ENCODE assay signal across 29 cellular contexts in the genomic region with DNA sequence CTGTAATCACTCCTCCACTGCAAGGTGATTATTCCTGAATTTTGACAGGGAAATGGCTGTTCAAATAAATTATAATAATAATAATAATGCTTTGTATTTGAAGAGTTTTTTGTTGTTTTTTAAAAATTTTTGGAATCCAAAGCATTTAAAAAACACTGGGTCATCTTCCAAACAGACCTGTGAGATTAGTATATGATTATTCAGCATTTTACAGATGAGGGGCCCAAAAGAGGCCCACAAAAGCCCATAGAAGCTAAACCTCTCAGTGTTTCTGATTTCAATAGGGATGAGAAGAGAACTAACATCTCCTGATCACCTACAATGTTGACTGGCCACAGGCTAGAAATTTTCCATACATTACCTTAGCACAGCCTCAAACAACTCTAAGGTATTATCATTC.
"Had no signal": no experiment of that assay in that cellular context is flagged by ENCODE, and none has a peak within 500 bp of the region (broad histone marks: within the 10 kb centered on the region; RNA-seq: fewer than 3 reads in every experiment).

No MANE protein-coding gene starts in this region.

- H3K4me3 ChIP-seq: adrenal gland, body of pancreas, colonic mucosa had no signal

- H3K9me3 ChIP-seq: adrenal gland, body of pancreas, colonic mucosa had no signal

- DNase-seq: activated CD4-positive, alpha-beta memory T cell treated with anti-CD3 and anti-CD28 coated beads, Interleukin-2, amount 10 ng/mL, durations not matched to agents 7 days and 5 days; activated CD4-positive, alpha-beta T cell treated with anti-CD3 and anti-CD28 coated beads for 36 hours; activated CD4-positive, alpha-beta T cell treated with anti-CD3 and anti-CD28 coated beads, Interleukin-2, amount 10 ng/mL, durations not matched to agents 7 days and 5 days; activated CD4-positive, alpha-beta T cell treated with anti-CD3 and anti-CD28 coated beads, Interleukin-2, amount 50 U/mL, for 4 hours; activated CD4-positive, CD25-positive, alpha-beta regulatory T cell; activated CD4-positive, CD25-positive, alpha-beta regulatory T cell treated with anti-CD3 and anti-CD28 coated beads, Interleukin-2, amount 50 U/mL, for 72 hours; activated CD8-positive, alpha-beta memory T cell treated with anti-CD3 and anti-CD28 coated beads, Interleukin-2, amount 10 ng/mL, durations not matched to agents 7 days and 5 days; activated CD8-positive, alpha-beta memory T cell treated with anti-CD3 and anti-CD28 coated beads, Interleukin-2, amount 50 U/mL, for 4 hours; activated effector memory CD4-positive, alpha-beta T cell treated with Interleukin-2 at 50 U/mL for 16 hours; activated gamma-delta T cell treated with Interleukin-2 at 50 U/mL for 16 hours; activated naive CD4-positive, alpha-beta T cell treated with Interleukin-2 at 50 U/mL for 16 hours; activated T-cell treated with anti-CD3 and anti-CD28 coated beads, Interleukin-2, amount 50 U/mL, for 4 hours; adrenal gland; amygdala; aorta; body of pancreas; central memory CD4-positive, alpha-beta T cell; cerebellar nuclear complex; colonic mucosa; effector CD8-positive, alpha-beta T cell; foreskin fibroblast; head of caudate nucleus; hippocampal formation; T-helper 2 cell had no signal

- H3K4me3 Mint-ChIP-seq: activated CD4-positive, alpha-beta memory T cell treated with anti-CD3 and anti-CD28 coated beads, Interleukin-2, amount 10 ng/mL, durations not matched to agents 7 days and 5 days; activated CD4-positive, alpha-beta T cell treated with anti-CD3 and anti-CD28 coated beads for 36 hours; activated CD4-positive, alpha-beta T cell treated with anti-CD3 and anti-CD28 coated beads, Interleukin-2, amount 10 ng/mL, durations not matched to agents 7 days and 5 days; activated CD8-positive, alpha-beta memory T cell treated with anti-CD3 and anti-CD28 coated beads, Interleukin-2, amount 10 ng/mL, durations not matched to agents 7 days and 5 days; activated T-cell treated with anti-CD3 and anti-CD28 coated beads, Interleukin-2, amount 50 U/mL, for 4 hours; activated T-helper 17 cell treated with anti-CD3 and anti-CD28 coated beads, Interleukin-2, amount 50 U/mL, for 72 hours had no signal

- H3K27ac Mint-ChIP-seq: activated CD4-positive, alpha-beta T cell treated with anti-CD3 and anti-CD28 coated beads, Interleukin-2, amount 10 ng/mL, durations not matched to agents 7 days and 5 days; activated T-helper 17 cell treated with anti-CD3 and anti-CD28 coated beads, Interleukin-2, amount 50 U/mL, for 72 hours had no signal

- H3K4me1 ChIP-seq: adrenal gland, colonic mucosa had no signal

- H3K9me3 Mint-ChIP-seq: activated CD4-positive, alpha-beta memory T cell treated with anti-CD3 and anti-CD28 coated beads, Interleukin-2, amount 10 ng/mL, durations not matched to agents 7 days and 5 days; activated CD4-positive, alpha-beta T cell treated with anti-CD3 and anti-CD28 coated beads, Interleukin-2, amount 10 ng/mL, durations not matched to agents 7 days and 5 days; activated naive CD4-positive, alpha-beta T cell treated with anti-CD3 and anti-CD28 coated beads, Interleukin-2, amount 50 U/mL, for 72 hours; activated T-cell treated with anti-CD3 and anti-CD28 coated beads, Interleukin-2, amount 50 U/mL, for 4 hours; activated T-helper 17 cell treated with anti-CD3 and anti-CD28 coated beads, Interleukin-2, amount 50 U/mL, for 72 hours had no signal

- H3K27me3 Mint-ChIP-seq: activated CD4-positive, alpha-beta memory T cell treated with anti-CD3 and anti-CD28 coated beads, Interleukin-2, amount 10 ng/mL, durations not matched to agents 7 days and 5 days; activated CD4-positive, alpha-beta T cell treated with anti-CD3 and anti-CD28 coated beads for 36 hours; activated CD4-positive, alpha-beta T cell treated with anti-CD3 and anti-CD28 coated beads, Interleukin-2, amount 10 ng/mL, durations not matched to agents 7 days and 5 days; activated CD8-positive, alpha-beta memory T cell treated with anti-CD3 and anti-CD28 coated beads, Interleukin-2, amount 10 ng/mL, durations not matched to agents 7 days and 5 days; activated T-helper 17 cell treated with anti-CD3 and anti-CD28 coated beads, Interleukin-2, amount 50 U/mL, for 72 hours had no signal

- H3K4me1 Mint-ChIP-seq: activated CD4-positive, alpha-beta memory T cell treated with anti-CD3 and anti-CD28 coated beads, Interleukin-2, amount 10 ng/mL, durations not matched to agents 7 days and 5 days; activated CD4-positive, alpha-beta T cell treated with anti-CD3 and anti-CD28 coated beads for 36 hours; activated CD4-positive, alpha-beta T cell treated with anti-CD3 and anti-CD28 coated beads, Interleukin-2, amount 10 ng/mL, durations not matched to agents 7 days and 5 days; activated CD8-positive, alpha-beta memory T cell treated with anti-CD3 and anti-CD28 coated beads, Interleukin-2, amount 10 ng/mL, durations not matched to agents 7 days and 5 days; activated T-helper 17 cell treated with anti-CD3 and anti-CD28 coated beads, Interleukin-2, amount 50 U/mL, for 72 hours had no signal

- H3K27me3 ChIP-seq: adrenal gland, body of pancreas, colonic mucosa had no signal

- ATAC-seq: activated CD4-positive, alpha-beta T cell treated with anti-CD3 and anti-CD28 coated beads for 36 hours; activated CD8-positive, alpha-beta memory T cell treated with anti-CD3 and anti-CD28 coated beads, Interleukin-2, amount 10 ng/mL, durations not matched to agents 7 days and 5 days; activated naive CD4-positive, alpha-beta T cell treated with anti-CD3 and anti-CD28 coated beads, Interleukin-2, amount 50 U/mL, for 72 hours; activated T-cell treated with anti-CD3 and anti-CD28 coated beads, Interleukin-2, amount 50 U/mL, for 4 hours; activated T-helper 17 cell treated with anti-CD3 and anti-CD28 coated beads, Interleukin-2, amount 50 U/mL, for 72 hours; body of pancreas; esophagus mucosa had no signal

- FAIRE-seq: endometrium, frontal cortex had no signal

- H3K36me3 ChIP-seq: colonic mucosa had no signal

- H3K27ac ChIP-seq: adrenal gland, body of pancreas had no signal
